Comparison of ENCODE assay signal across 8 cellular contexts in the genomic region with DNA sequence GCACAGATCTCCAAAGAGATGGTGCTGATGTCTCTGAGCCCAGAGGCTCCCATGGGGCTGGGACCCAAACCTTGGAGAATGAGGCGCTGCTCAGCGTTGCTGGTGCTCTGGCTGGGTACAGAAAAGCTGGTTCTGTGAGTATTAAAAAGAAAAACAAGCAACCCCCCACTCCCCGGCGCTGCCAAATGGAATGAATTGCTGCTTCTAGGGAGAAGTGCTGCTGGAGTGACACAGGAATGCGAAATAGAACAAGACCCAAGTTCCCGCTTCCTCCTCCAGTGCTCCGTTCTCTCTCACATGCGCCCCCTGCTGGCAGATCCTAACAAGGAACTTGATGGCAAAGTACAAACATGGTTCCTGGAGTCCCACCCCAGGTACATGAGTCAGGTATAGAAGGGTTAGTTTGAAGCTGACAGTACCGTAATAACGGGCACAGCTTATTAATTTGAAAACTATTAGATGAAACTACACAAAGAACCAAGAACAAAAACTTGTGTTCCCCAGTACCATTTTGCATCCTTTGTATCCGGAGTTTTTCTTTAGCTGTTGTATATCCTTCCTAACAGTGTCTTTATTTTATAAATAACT. TPM values are rescaled to one million over a fixed set of nuclear protein-coding genes. Genes with fewer than 3 reads are reported as not detected.
DNase-seq lines count a peak whose midpoint lies in the region; ATAC-seq, FAIRE-seq and TF ChIP-seq lines count a peak whose summit lies in the region.

No MANE protein-coding gene starts in this region.

- peaks cover 9% of the 10 kb centered on the region for H4K20me1 ChIP-seq in astrocyte (ENCODE audit: insufficient read depth, low read length)

- H3K9me3 ChIP-seq in A673 (ENCODE audit: low read depth, low read length, poor library complexity, severe bottlenecking), result no peaks in the 10 kb centered on the region
- H3K9me3 ChIP-seq in astrocyte (ENCODE audit: insufficient read depth, low read depth, low read length), result no peaks in the 10 kb centered on the region
- no peaks in the 10 kb centered on the region for H3K9me3 ChIP-seq in sigmoid colon

- intact Hi-C loops in A673 (cut with micrococcal nuclease; ENCODE audit: unreplicated experiment) (loop anchor here (1.0 kb wide), 1 partner anchor 84 kb away; no protein-coding TSS in a partner anchor), sigmoid colon (cut with DNase I) (loop anchor here (1.0 kb wide), 1 partner anchor 84 kb away; no protein-coding TSS in a partner anchor)

- no peak overlapping the region for H3K27ac ChIP-seq in A673 (ENCODE audit: low read depth, low read length, poor library complexity, severe bottlenecking)
- H3K27ac ChIP-seq in astrocyte (ENCODE audit: low read depth, low read length), result no peak overlapping the region
- H3K27ac ChIP-seq in sigmoid colon, result peak overlapping the region in 2 of 4 donors; percentile 9 to 26

- H3K4me3 ChIP-seq in A673 (ENCODE audit: low read depth, low read length, poor library complexity, severe bottlenecking) (no peak overlapping the region), astrocyte (ENCODE audit: insufficient read depth, low read depth, low read length) (no peak overlapping the region), sigmoid colon (no peak overlapping the region)

- no peak overlapping the region for H3K9ac ChIP-seq in astrocyte (ENCODE audit: low read length)

- peaks cover 5% of the 10 kb centered on the region for H3K36me3 Mint-ChIP-seq in astrocyte (ENCODE audit: low read depth, unreplicated experiment)

- CTCF ChIA-PET in A673 (lab: Charles Lee), result interaction anchor here (0.7 to 1.9 kb wide), 3 partner anchors 11 to 88 kb away, joined by 6 to 15 read pairs (median 14); no protein-coding TSS in a partner anchor

- TF ChIP-seq CTCF in A673 (conservative IDR thresholded peaks at IDR 0.05; ENCODE audit: low read depth, low read length) (peak; percentile 89), GM20000 (IDR thresholded peaks at IDR 0.05; ENCODE audit: extremely low read depth, missing control alignments) (peak; percentile 79), astrocyte (IDR thresholded peaks at IDR 0.05; ENCODE audit: insufficient read depth, low read depth, low read length) (peak; percentile 86), sigmoid colon (IDR thresholded peaks at IDR 0.05) (peak; percentile 80 to 92 (median 86))

- H2AFZ ChIP-seq in astrocyte (ENCODE audit: low read depth, low read length), result peak overlapping the region; percentile 64

- peaks cover 21% of the 10 kb centered on the region for H3K79me2 ChIP-seq in astrocyte (ENCODE audit: insufficient read depth, low read length)

- H3K9me3 Mint-ChIP-seq in astrocyte (ENCODE audit: unreplicated experiment), result no peaks in the 10 kb centered on the region

- FAIRE-seq in astrocyte (lab: Jason Lieb, UNC), result no peak

- peak overlapping the region; percentile 41 for H3K27ac Mint-ChIP-seq in astrocyte (ENCODE audit: unreplicated experiment)

- no peaks in the 10 kb centered on the region for H3K27me3 ChIP-seq in A673 (replicated peaks; ENCODE audit: insufficient read depth, low read depth, low read length, poor library complexity)
- H3K27me3 ChIP-seq in astrocyte (ENCODE audit: insufficient read depth, low read length), result peaks cover 2% of the 10 kb centered on the region
- H3K27me3 ChIP-seq in sigmoid colon, result no peaks in the 10 kb centered on the region

- H3K4me3 Mint-ChIP-seq in astrocyte (ENCODE audit: unreplicated experiment), result no peak overlapping the region

- H3K4me1 ChIP-seq in A673 (ENCODE audit: insufficient read depth, low read length, poor library complexity, severe bottlenecking), result peaks cover 13% of the 10 kb centered on the region
- H3K4me1 ChIP-seq in astrocyte (ENCODE audit: insufficient read depth, low read length), result peaks cover 12% of the 10 kb centered on the region
- peaks cover 0 to 14% (median 12%) of the 10 kb centered on the region in 4 donors for H3K4me1 ChIP-seq in sigmoid colon

- BruUV-seq in A673 (replicated peaks; lab: Mats Ljungman, UMichigan), result no TSS peak

- ATAC-seq in HG03457 (IDR thresholded peaks at IDR 0.05; ENCODE audit: unreplicated experiment), result no peak

- no peak for TF ChIP-seq EP300 in sigmoid colon (IDR thresholded peaks at IDR 0.05)

- peak overlapping the region; percentile 79 for H3K4me2 ChIP-seq in astrocyte (ENCODE audit: low read length)

- POLR2A ChIA-PET in A673 (lab: Charles Lee; ENCODE audit: low non-redundant PET), result interaction anchor here (0.7 kb wide), 1 partner anchor 85 kb away, joined by 3 read pairs; no protein-coding TSS in a partner anchor

- WGBS in sigmoid colon, 2 donors, result 16 to 20% methylated on average over 11 of the region's 11 CpGs

- H3K27me3 Mint-ChIP-seq in astrocyte (ENCODE audit: low read depth, unreplicated experiment), result no peaks in the 10 kb centered on the region

- TF ChIP-seq POLR2A in sigmoid colon (IDR thresholded peaks at IDR 0.05), result no peak

- peaks cover 18% of the 10 kb centered on the region for H3K4me1 Mint-ChIP-seq in astrocyte (ENCODE audit: low read depth, unreplicated experiment)

- H3K36me3 ChIP-seq in A673 (ENCODE audit: insufficient read depth, low read length, poor library complexity, severe bottlenecking), result peaks cover 7% of the 10 kb centered on the region
- H3K36me3 ChIP-seq in astrocyte (ENCODE audit: insufficient read depth, low read length), result no peaks in the 10 kb centered on the region
- peaks cover 0 to 10% (median 4%) of the 10 kb centered on the region in 4 donors for H3K36me3 ChIP-seq in sigmoid colon

- DNase-seq in A673 (ENCODE audit: low spot score) (peak; percentile 94), GM20000 (ENCODE audit: low spot score) (peak; percentile 72), NCI-H2107 (lab: John Stamatoyannopoulos, UW) (peak; percentile 79), T1000 (lab: John Stamatoyannopoulos, UW) (peak; percentile 80), astrocyte (ENCODE audit: low read depth) (peak; percentile 70), hepatic stellate cell (ENCODE audit: low spot score) (peak; percentile 71), sigmoid colon (peak; percentile 96)

RNA-seq across cellular contexts. Expression of a gene that starts 2.1 kb away (rescaled TPM):
- total RNA-seq in A673 (2021) (62.4 and 62.9 TPM in 2 replicates), astrocyte (34.6 and 38.3 TPM in 2 replicates), sigmoid colon (10 to 100 TPM; 23.5 to 28.2 (median 27.8) TPM)
- polyA plus RNA-seq in sigmoid colon, result 10 to 100 TPM; 16.8 to 40.4 (median 22.2) TPM

RNA-seq across cellular contexts. Expression of a gene that starts 29.0 kb away (rescaled TPM):
- total RNA-seq in A673 (2021) (96.2 and 104 TPM in 2 replicates), astrocyte (93.2 and 98.0 TPM in 2 replicates), sigmoid colon (100 to 1,000 TPM in 1 of 4 donors, 10 to 100 TPM in 3; 82.8 to 110 (median 92.7) TPM)
- 10 to 100 TPM; 51.9 to 66.1 (median 58.3) TPM for polyA plus RNA-seq in sigmoid colon
